In the genomic region with DNA sequence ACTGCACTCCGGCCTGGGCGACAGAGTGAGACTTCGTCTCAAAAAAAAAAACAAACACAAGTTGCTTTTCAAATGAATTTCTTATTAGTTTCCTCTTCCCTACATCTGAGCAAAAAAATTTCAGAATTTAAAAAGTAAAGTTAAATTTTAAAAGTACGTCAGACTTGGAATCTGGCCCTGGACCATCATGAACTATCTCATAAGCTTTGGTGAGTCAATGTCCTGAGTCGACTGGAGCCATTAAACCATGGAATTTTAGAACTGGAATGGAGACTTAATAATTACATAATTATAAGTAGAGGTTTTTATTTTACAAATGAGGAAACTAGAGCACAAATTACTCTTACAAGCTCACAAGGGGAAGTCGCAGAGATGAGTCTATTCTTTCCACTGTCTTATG, we compare ENCODE assay signal across 26 cellular contexts.
"Had no signal": no experiment of that assay in that cellular context is flagged by ENCODE, and none has a peak within 500 bp of the region (broad histone marks: within the 10 kb centered on the region; RNA-seq: fewer than 3 reads in every experiment).

No MANE protein-coding gene starts in this region.

- H3K27ac Mint-ChIP-seq: mesothelial cell of epicardium; naive B cell; natural killer cell; nephron progenitor cell; neural progenitor cell; progenitor cell of endocrine pancreas; stimulated activated naive B cell treated with anti-CD40 and anti-IgM and Interleukin-4, amounts not matched to agents 10 μg/mL and 1 μg/mL and 100 μg/mL, for 72 hours had no signal

- H3K9me3 ChIP-seq: left ventricle myocardium inferior, ovary, right atrium auricular region, right lobe of liver, stomach, testis, thyroid gland, transverse colon, upper lobe of left lung, vagina had no signal

- H3K27ac ChIP-seq: left ventricle myocardium inferior, neural progenitor cell, ovary, right lobe of liver, skin epidermis, stomach, testis, thyroid gland, transverse colon, vagina had no signal

- H3K27me3 ChIP-seq: neural progenitor cell, ovary, right atrium auricular region, right lobe of liver, stomach, testis, thyroid gland, transverse colon, upper lobe of left lung, vagina had no signal

- H3K9ac ChIP-seq: neural progenitor cell had no signal

- H3K4me1 ChIP-seq: left ventricle myocardium inferior, neural progenitor cell, right atrium auricular region, right lobe of liver, testis, thyroid gland, transverse colon had no signal

- H3K9me3 Mint-ChIP-seq: mesothelial cell of epicardium; natural killer cell; stimulated activated naive B cell treated with anti-CD40 and anti-IgM and Interleukin-4, amounts not matched to agents 10 μg/mL and 1 μg/mL and 100 μg/mL, for 72 hours had no signal

- DNase-seq: islet precursor cell; left ventricle myocardium inferior; mesendoderm; naive B cell; natural killer cell; nephron progenitor cell; ovary; right lobe of liver; stimulated activated CD4-positive, alpha-beta T cell treated with anti-CD3 and anti-CD28 coated beads, Interleukin-12 subunit alpha, Interleukin-12 subunit beta, amount 100 ng/mL, for 4 hours; stimulated activated CD4-positive, alpha-beta T cell treated with anti-CD3 and anti-CD28 coated beads, Interleukin-15, amount 100 ng/mL, for 24 hours; stimulated activated CD4-positive, alpha-beta T cell treated with anti-CD3 and anti-CD28 coated beads, Interleukin-2, amount 100 ng/mL, for 24 hours; stimulated activated CD4-positive, alpha-beta T cell treated with anti-CD3 and anti-CD28 coated beads, Interleukin-4, amount 100 ng/mL, for 1 hour; stimulated activated naive B cell treated with anti-CD40 and anti-IgM and Interleukin-4, amounts not matched to agents 10 μg/mL and 1 μg/mL and 100 μg/mL, for 72 hours; stimulated activated naive CD8-positive, alpha-beta T cell treated with anti-CD3 and anti-CD28 coated beads, Interleukin-15, Interleukin-2, amounts not matched to agents 100 U/mL and 50 U/mL, for 24 hours; stomach; testis; thyroid gland; transverse colon; upper lobe of left lung had no signal

- H3K27me3 Mint-ChIP-seq: progenitor cell of endocrine pancreas; stimulated activated naive B cell treated with anti-CD40 and anti-IgM and Interleukin-4, amounts not matched to agents 10 μg/mL and 1 μg/mL and 100 μg/mL, for 72 hours had no signal

- H3K36me3 ChIP-seq: left ventricle myocardium inferior, ovary, right atrium auricular region, right lobe of liver, stomach, thyroid gland, transverse colon, upper lobe of left lung, vagina had no signal

- H3K4me3 ChIP-seq: left ventricle myocardium inferior, lung, neural progenitor cell, ovary, right atrium auricular region, right lobe of liver, skin epidermis, stomach, testis, thyroid gland, transverse colon, upper lobe of left lung, vagina had no signal

- H3K4me2 ChIP-seq: neural progenitor cell had no signal

- ATAC-seq: natural killer cell; right lobe of liver; stimulated activated naive B cell treated with anti-CD40 and anti-IgM and Interleukin-4, amounts not matched to agents 10 μg/mL and 1 μg/mL and 100 μg/mL, for 72 hours; stimulated activated naive CD8-positive, alpha-beta T cell treated with anti-CD3 and anti-CD28 coated beads, Interleukin-15, Interleukin-2, amounts not matched to agents 100 U/mL and 50 U/mL, for 24 hours had no signal

- H3K4me3 Mint-ChIP-seq: mesothelial cell of epicardium; naive B cell; natural killer cell; nephron progenitor cell; neural progenitor cell; stimulated activated naive B cell treated with anti-CD40 and anti-IgM and Interleukin-4, amounts not matched to agents 10 μg/mL and 1 μg/mL and 100 μg/mL, for 72 hours had no signal

- H2AFZ ChIP-seq: neural progenitor cell had no signal

- H3K36me3 Mint-ChIP-seq: mesothelial cell of epicardium; natural killer cell; stimulated activated naive B cell treated with anti-CD40 and anti-IgM and Interleukin-4, amounts not matched to agents 10 μg/mL and 1 μg/mL and 100 μg/mL, for 72 hours had no signal
